1 cellular context compared by ENCODE assay signal in genomic region chr7:73683056-73683915, GRCh38.
TF ChIP-seq lines count a peak whose summit lies in the region.

BUD23 (plus strand) TSS chr7:73683597; CDS start chr7:73683626, 29 bp downstream.
DNAJC30 (minus strand) TSS chr7:73683453; CDS start chr7:73683423, 30 bp downstream.

TF ChIP-seq in K562, 482 proteins besides CTCF, POLR2A, EP300 and RAD21 (continued from another document and continues in another):
- no peak for TF ChIP-seq TSHZ1 (CRISPR knock-in tag; IDR thresholded peaks at IDR 0.05)
- no peak for TF ChIP-seq TFAM (CRISPR knock-in tag; conservative IDR thresholded peaks at IDR 0.05)
- no peak for TF ChIP-seq CREBBP (IDR thresholded peaks at IDR 0.05; ENCODE audit: low read depth, low read length)
- peak; percentile 90; the same call in 1 of the 2 replicates for TF ChIP-seq PREB (CRISPR knock-in tag; IDR thresholded peaks at IDR 0.05)
- TF ChIP-seq ZNF232 (CRISPR knock-in tag; IDR thresholded peaks at IDR 0.05) = 0 out of 2 replicates have a peak, but pooled peaks have one; percentile 11
- no peak for TF ChIP-seq CGGBP1 (CRISPR knock-in tag; IDR thresholded peaks at IDR 0.05)
- TF ChIP-seq CEBPG (CRISPR knock-in tag; IDR thresholded peaks at IDR 0.05) = no peak
- TF ChIP-seq CEBPG (tag; conservative IDR thresholded peaks at IDR 0.05 in 1 of 2, IDR thresholded peaks at IDR 0.05 in 1 of 2) = no peak
- TF ChIP-seq CC2D1A (IDR thresholded peaks at IDR 0.05) = no peak
- TF ChIP-seq NFXL1 (CRISPR knock-in tag; IDR thresholded peaks at IDR 0.05) = no peak
- TF ChIP-seq KDM5B (IDR thresholded peaks at IDR 0.05; ENCODE audit: insufficient replicate concordance, low read depth, low read length) = peak; percentile 94
- no peak; the same call in 1 of the 2 replicates for TF ChIP-seq TGIF2 (CRISPR knock-in tag; IDR thresholded peaks at IDR 0.05)
- no peak for TF ChIP-seq ZNF551 (CRISPR knock-in tag; IDR thresholded peaks at IDR 0.05)
- TF ChIP-seq SREBF2 (CRISPR knock-in tag; IDR thresholded peaks at IDR 0.05) = no peak
- peak; percentile 91 for TF ChIP-seq NFYB (IDR thresholded peaks at IDR 0.05; ENCODE audit: extremely low read depth, insufficient read length)
- TF ChIP-seq KAT2B (IDR thresholded peaks at IDR 0.05; ENCODE audit: low read depth, low read length) = no peak
- TF ChIP-seq BRF2 (IDR thresholded peaks at IDR 0.05; ENCODE audit: borderline replicate concordance, insufficient read depth, insufficient read length) = no peak
- TF ChIP-seq ZFP30 (CRISPR knock-in tag; IDR thresholded peaks at IDR 0.05; ENCODE audit: borderline replicate concordance) = no peak
- no peak for TF ChIP-seq ZNF184 (CRISPR knock-in tag; IDR thresholded peaks at IDR 0.05)
- peak; percentile 17; the same call in 1 of the 2 replicates for TF ChIP-seq ELF1 (tag; IDR thresholded peaks at IDR 0.05)
- no peak for TF ChIP-seq BCL6 (CRISPR knock-in tag; IDR thresholded peaks at IDR 0.05)
- TF ChIP-seq ILF3 (IDR thresholded peaks at IDR 0.05; ENCODE audit: borderline replicate concordance) = no peak
- TF ChIP-seq MTA3 (IDR thresholded peaks at IDR 0.05; ENCODE audit: borderline replicate concordance) = peak; percentile 46; the same call in 1 of the 2 replicates
- TF ChIP-seq HNRNPK (IDR thresholded peaks at IDR 0.05; ENCODE audit: low read depth, low read length, poor library complexity, severe bottlenecking) = no peak
- no peak for TF ChIP-seq ZNF583 (CRISPR knock-in tag; IDR thresholded peaks at IDR 0.05)
- no peak for TF ChIP-seq ZNF134 (CRISPR knock-in tag; conservative IDR thresholded peaks at IDR 0.05)
- 0 out of 2 replicates have a peak, but pooled peaks have one; percentile 35 for TF ChIP-seq SMAD4 (CRISPR knock-in tag; conservative IDR thresholded peaks at IDR 0.05)
- TF ChIP-seq MCM2 (IDR thresholded peaks at IDR 0.05; ENCODE audit: low read depth) = no peak
- TF ChIP-seq COPS2 (conservative IDR thresholded peaks at IDR 0.05) = no peak
- TF ChIP-seq POLR3A (IDR thresholded peaks at IDR 0.05; ENCODE audit: borderline replicate concordance, extremely low read depth, insufficient read depth, insufficient read length) = no peak
- peak; percentile 65 for TF ChIP-seq E2F8 (IDR thresholded peaks at IDR 0.05; ENCODE audit: low read depth, partially characterized antibody)
- no peak for TF ChIP-seq MECOM (CRISPR knock-in tag; IDR thresholded peaks at IDR 0.05)
- TF ChIP-seq ZNF408 (CRISPR knock-in tag; IDR thresholded peaks at IDR 0.05; ENCODE audit: low read depth) = no peak
- TF ChIP-seq SMARCE1 (IDR thresholded peaks at IDR 0.05) = no peak
- TF ChIP-seq BMI1 (IDR thresholded peaks at IDR 0.05; ENCODE audit: low read length) = no peak
- TF ChIP-seq ZNF121 (CRISPR knock-in tag; conservative IDR thresholded peaks at IDR 0.05) = no peak
- no peak for TF ChIP-seq ZEB2 (IDR thresholded peaks at IDR 0.05)
- peak; percentile 69 for TF ChIP-seq ASH1L (IDR thresholded peaks at IDR 0.05; ENCODE audit: borderline replicate concordance, low read depth, partially characterized antibody)
- TF ChIP-seq ZNF707 (CRISPR knock-in tag; conservative IDR thresholded peaks at IDR 0.05) = no peak
- no peak for TF ChIP-seq USF2 (CRISPR knock-in tag; IDR thresholded peaks at IDR 0.05)
- TF ChIP-seq SIN3B (IDR thresholded peaks at IDR 0.05; ENCODE audit: low read depth) = peak; percentile 97
- no peak for TF ChIP-seq TAF15 (IDR thresholded peaks at IDR 0.05; ENCODE audit: low read depth, low read length)
- TF ChIP-seq RAD51 (IDR thresholded peaks at IDR 0.05; ENCODE audit: borderline replicate concordance, low read depth) = no peak
- TF ChIP-seq TSC22D4 (tag; IDR thresholded peaks at IDR 0.05) = no peak
- TF ChIP-seq ZNF79 (CRISPR knock-in tag; IDR thresholded peaks at IDR 0.05; ENCODE audit: low read depth) = no peak
- TF ChIP-seq NBN (IDR thresholded peaks at IDR 0.05; ENCODE audit: low read depth) = peak; percentile 72; the same call in 1 of the 2 replicates
- peak; percentile 13; the same call in 1 of the 2 replicates for TF ChIP-seq ZBTB1 (CRISPR knock-in tag; IDR thresholded peaks at IDR 0.05; ENCODE audit: borderline replicate concordance, low read depth)
- TF ChIP-seq CSDE1 (IDR thresholded peaks at IDR 0.05) = peak in 1 of 2 experiments; percentile 74; a peak in 2 of 4 replicates
- TF ChIP-seq TCF15 (CRISPR knock-in tag; IDR thresholded peaks at IDR 0.05) = no peak
- TF ChIP-seq PHF8 (IDR thresholded peaks at IDR 0.05; ENCODE audit: borderline replicate concordance, low read length) = peak; percentile 98
- peak; percentile 92 for TF ChIP-seq NFRKB (IDR thresholded peaks at IDR 0.05; ENCODE audit: low read depth)
- no peak; the same call in 1 of the 2 replicates for TF ChIP-seq ESRRA (IDR thresholded peaks at IDR 0.05; ENCODE audit: borderline replicate concordance, low read depth)
- TF ChIP-seq ZNF436 (CRISPR knock-in tag; IDR thresholded peaks at IDR 0.05) = no peak
- peak; percentile 98 for TF ChIP-seq CREB1 (IDR thresholded peaks at IDR 0.05)
- TF ChIP-seq CREB1 (CRISPR knock-in tag; IDR thresholded peaks at IDR 0.05) = peak; percentile 97
- TF ChIP-seq SAFB2 (IDR thresholded peaks at IDR 0.05; ENCODE audit: borderline replicate concordance, low read depth, low read length, severe bottlenecking) = no peak
- TF ChIP-seq DMBX1 (CRISPR knock-in tag; IDR thresholded peaks at IDR 0.05; ENCODE audit: borderline replicate concordance) = no peak
- TF ChIP-seq U2AF1 (optimal IDR thresholded peaks at IDR 0.05; ENCODE audit: low read depth, low read length) = no peak
- peak in 1 of 2 experiments; percentile 93; a peak in 2 of 4 replicates for TF ChIP-seq HDAC1 (IDR thresholded peaks at IDR 0.05)
- TF ChIP-seq PBX2 (CRISPR knock-in tag; IDR thresholded peaks at IDR 0.05; ENCODE audit: low read depth) = no peak
- TF ChIP-seq PBX2 (tag; conservative IDR thresholded peaks at IDR 0.05; ENCODE audit: low read depth) = no peak
- TF ChIP-seq TBL1XR1 (IDR thresholded peaks at IDR 0.05; ENCODE audit: low read length in 2 of 2) = peak in 1 of 2 experiments; percentile 62; a peak in 1 of 4 replicates
- TF ChIP-seq NR3C1 (CRISPR knock-in tag; IDR thresholded peaks at IDR 0.05) = no peak
- no peak for TF ChIP-seq ESRRB (CRISPR knock-in tag; IDR thresholded peaks at IDR 0.05; ENCODE audit: borderline replicate concordance)
- no peak for TF ChIP-seq BDP1 (IDR thresholded peaks at IDR 0.05; ENCODE audit: insufficient read depth, insufficient read length)
- no peak for TF ChIP-seq HNRNPH1 (optimal IDR thresholded peaks at IDR 0.05; ENCODE audit: low read depth, low read length)
